In genomic region chr20:21519136-21519584, GRCh38 we compare ENCODE assay signal across 32 cellular contexts. TPM values are rescaled to one million over a fixed set of nuclear protein-coding genes. Genes with fewer than 3 reads are reported as not detected.
DNase-seq lines count a peak whose midpoint lies in the region; ATAC-seq and TF ChIP-seq lines count a peak whose summit lies in the region.
"Had no signal": no experiment of that assay in that cellular context is flagged by ENCODE, and none has a peak within 500 bp of the region (broad histone marks: within the 10 kb centered on the region; RNA-seq: fewer than 3 reads in every experiment).

No MANE protein-coding gene starts in this region.

- no peak overlapping the region for H3K4me3 ChIP-seq in foreskin fibroblast (ENCODE audit: low read depth in 1 of 2, low read length in 2 of 2)
- H3K4me3 ChIP-seq: breast epithelium, esophagus muscularis mucosa, GM12878, left ventricle myocardium inferior, spleen, uterus had no signal

- DNase-seq in NCI-H345 (lab: John Stamatoyannopoulos, UW) = peak; percentile 12
- DNase-seq in NCI-H345 treated with DMSO at 0.1 percent for 48 hours (lab: John Stamatoyannopoulos, UW; ENCODE audit: unreplicated experiment) = no peak
- peak; percentile 27 for DNase-seq in COLO668 (lab: John Stamatoyannopoulos, UW; ENCODE audit: unreplicated experiment)
- DNase-seq in NCI-H2029 treated with DMSO at 0.1 percent for 48 hours (lab: John Stamatoyannopoulos, UW) = peak; percentile 22
- DNase-seq in endothelial cell (ENCODE audit: low spot score) = no peak
- no peak for DNase-seq in foreskin fibroblast
- DNase-seq in immature natural killer cell = no peak
- DNase-seq: activated CD4-positive, alpha-beta T cell treated with anti-CD3 and anti-CD28 coated beads, Interleukin-2, amount 50 U/mL, for 48 hours; activated naive CD4-positive, alpha-beta T cell treated with Interleukin-2 at 50 U/mL for 16 hours; activated T-cell treated with anti-CD3 and anti-CD28 coated beads for 4 hours; Caco-2; effector CD8-positive, alpha-beta T cell; hippocampal formation; left ventricle myocardium inferior; naive thymus-derived CD8-positive, alpha-beta T cell; NCI-H1048; NCI-H2107; NCI-H524; spleen; stimulated activated CD4-positive, alpha-beta T cell treated with anti-CD3 and anti-CD28 coated beads, Interleukin-4, amount 100 ng/mL, for 1 hour; T-helper 9 cell; uterus; WERI-Rb-1 had no signal

- no peak for ATAC-seq in GM19467 (IDR thresholded peaks at IDR 0.05; ENCODE audit: unreplicated experiment)
- ATAC-seq: GM12878; HCT116; naive thymus-derived CD8-positive, alpha-beta T cell; stimulated activated memory B cell treated with anti-CD40 and anti-IgM and Interleukin-4, amounts not matched to agents 10 μg/mL and 1 μg/mL and 100 μg/mL, for 72 hours had no signal

- H3K36me3 Mint-ChIP-seq in endothelial cell (ENCODE audit: low read depth, unreplicated experiment) = no peaks in the 10 kb centered on the region
- H3K36me3 Mint-ChIP-seq in immature natural killer cell = no peaks in the 10 kb centered on the region
- H3K36me3 Mint-ChIP-seq: stimulated activated memory B cell treated with anti-CD40 and anti-IgM and Interleukin-4, amounts not matched to agents 10 μg/mL and 1 μg/mL and 100 μg/mL, for 72 hours had no signal

- H3K4me1 Mint-ChIP-seq in endothelial cell (ENCODE audit: unreplicated experiment) (peaks cover 59% of the 10 kb centered on the region), immature natural killer cell (peaks cover 0 to 6% of the 10 kb centered on the region in 2 donors)

- no peak overlapping the region for H3K27ac Mint-ChIP-seq in endothelial cell (ENCODE audit: unreplicated experiment)
- no peak overlapping the region for H3K27ac Mint-ChIP-seq in immature natural killer cell
- H3K27ac Mint-ChIP-seq: stimulated activated memory B cell treated with anti-CD40 and anti-IgM and Interleukin-4, amounts not matched to agents 10 μg/mL and 1 μg/mL and 100 μg/mL, for 72 hours had no signal

- H3K27me3 Mint-ChIP-seq in endothelial cell (ENCODE audit: unreplicated experiment) (peaks cover 48% of the 10 kb centered on the region), immature natural killer cell (ENCODE audit: low read depth in 3 of 3) (peaks cover 23 to 37% (median 32%) of the 10 kb centered on the region in 3 donors)

- H3K9me3 Mint-ChIP-seq in endothelial cell (ENCODE audit: unreplicated experiment) (no peaks in the 10 kb centered on the region), immature natural killer cell (peaks cover 0 to 1% (median 0%) of the 10 kb centered on the region in 6 donors)
- H3K9me3 Mint-ChIP-seq: naive thymus-derived CD8-positive, alpha-beta T cell; stimulated activated memory B cell treated with anti-CD40 and anti-IgM and Interleukin-4, amounts not matched to agents 10 μg/mL and 1 μg/mL and 100 μg/mL, for 72 hours had no signal

- H3K4me3 Mint-ChIP-seq in endothelial cell (ENCODE audit: unreplicated experiment) (peak overlapping the region; percentile 67), immature natural killer cell (no peak overlapping the region)
- H3K4me3 Mint-ChIP-seq: stimulated activated memory B cell treated with anti-CD40 and anti-IgM and Interleukin-4, amounts not matched to agents 10 μg/mL and 1 μg/mL and 100 μg/mL, for 72 hours had no signal

- no peak for TF ChIP-seq CTCF in endothelial cell (IDR thresholded peaks at IDR 0.05; ENCODE audit: unreplicated experiment)
- TF ChIP-seq CTCF in foreskin fibroblast (IDR thresholded peaks at IDR 0.05; ENCODE audit: low read depth, low read length) = no peak

RNA-seq across cellular contexts. Expression of gene NKX2-2, which starts 5.3 kb away (rescaled TPM):
- total RNA-seq in endothelial cell (ENCODE audit: unreplicated experiment) = 0.82 TPM
- polyA plus RNA-seq in immature natural killer cell = not detected
- total RNA-seq: breast epithelium; Caco-2; esophagus muscularis mucosa; GM12878; left ventricle myocardium inferior; naive thymus-derived CD8-positive, alpha-beta T cell; osteocyte; spleen; uterus had no signal
- polyA plus RNA-seq: BJ; GM12878; naive thymus-derived CD8-positive, alpha-beta T cell; SK-N-SH had no signal

Comparison
In these comparisons a context has a peak if more than half of its experiments do, and no peak if none do; other contexts are left out.
1. DNase-seq: peak in NCI-H345 (single experiment), COLO668 (single experiment) and NCI-H2029 treated with DMSO at 0.1 percent for 48 hours (single experiment); none in NCI-H345 treated with DMSO at 0.1 percent for 48 hours (single experiment), endothelial cell (single experiment), foreskin fibroblast (0 of 2) and immature natural killer cell (0 of 3).